ENCODE assay signal across 9 cellular contexts in the genomic region with DNA sequence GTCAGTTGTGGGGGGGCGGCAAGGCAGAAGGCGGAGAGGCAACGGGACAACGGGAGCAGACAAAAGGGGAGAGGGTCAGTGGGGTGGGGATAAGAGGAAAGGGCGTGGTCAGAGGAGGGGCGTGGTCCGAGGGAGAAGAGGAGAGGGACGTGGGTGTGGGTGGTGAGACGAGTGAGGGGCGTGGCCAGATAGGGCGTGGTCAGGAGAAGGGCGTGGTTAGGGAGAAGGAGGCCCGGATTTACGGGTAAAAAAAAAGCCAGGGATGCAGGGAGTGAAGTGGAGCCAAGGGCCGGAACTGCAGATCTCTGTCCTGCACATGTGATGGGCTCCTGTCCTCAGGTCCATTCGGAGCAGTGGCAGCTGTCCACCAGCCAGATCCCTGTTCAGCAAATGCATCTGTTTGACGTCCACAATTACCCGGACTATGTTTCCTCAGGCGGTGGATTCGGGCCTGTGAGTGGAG. TPM values are rescaled to one million over a fixed set of nuclear protein-coding genes. Genes with fewer than 3 reads are reported as not detected.
A peak's percentile ranks its signal among the peaks of the same experiment; 100 is the strongest.
DNase-seq lines count a peak whose midpoint lies in the region; ATAC-seq, FAIRE-seq and TF ChIP-seq lines count a peak whose summit lies in the region.
"Had no signal": no experiment of that assay in that cellular context is flagged by ENCODE, and none has a peak within 500 bp of the region (broad histone marks: within the 10 kb centered on the region; RNA-seq: fewer than 3 reads in every experiment).

No MANE protein-coding gene starts in this region.

- DNase-seq in COLO829 (ENCODE audit: low spot score) (peak; percentile 95), HT1080 (ENCODE audit: low read depth) (peak; percentile 72), kidney (peak; percentile 83), NCI-H1694 treated with DMSO at 0.1 percent for 48 hours (lab: John Stamatoyannopoulos, UW) (no peak), GM19239 (ENCODE audit: insufficient read length, low spot score) (no peak)
- DNase-seq: NCI-H1417 treated with DMSO at 0.1 percent for 48 hours had no signal

- no peaks in the 10 kb centered on the region for H3K4me1 ChIP-seq in kidney (ENCODE audit: control insufficient read depth in 1 of 2, insufficient read depth in 1 of 2, low read depth in 1 of 2, low read length in 2 of 2)

- no peak for TF ChIP-seq CTCF in VCaP (conservative IDR thresholded peaks at IDR 0.05)
- TF ChIP-seq CTCF in kidney (IDR thresholded peaks at IDR 0.05; ENCODE audit: borderline replicate concordance, extremely low read depth, insufficient read depth), result no peak

- ATAC-seq in GM21723 (IDR thresholded peaks at IDR 0.05; ENCODE audit: unreplicated experiment) (no peak), HG03571 (IDR thresholded peaks at IDR 0.05; ENCODE audit: unreplicated experiment) (no peak)

- H3K9ac ChIP-seq in kidney (ENCODE audit: low read length in 2 of 2), result no peak overlapping the region

- H3K27ac ChIP-seq in VCaP (peak overlapping the region; percentile 70), kidney (ENCODE audit: low read depth in 2 of 2, low read length in 2 of 2) (no peak overlapping the region)

- no peak overlapping the region for H3K4me3 ChIP-seq in kidney (ENCODE audit: low read length in 2 of 2)

- H3K9me3 ChIP-seq in kidney (ENCODE audit: control insufficient read depth in 1 of 2, low read length in 2 of 2), result no peaks in the 10 kb centered on the region

- H3K36me3 ChIP-seq in kidney (ENCODE audit: control insufficient read depth in 1 of 2, insufficient read depth in 2 of 2, low read length in 2 of 2), result no peaks in the 10 kb centered on the region

- intact Hi-C loops in kidney (cut with DNase I), result no loop called here

- FAIRE-seq in kidney (lab: Jason Lieb, UNC) (no peak), GM19239 (lab: Jason Lieb, UNC) (no peak)

RNA-seq across cellular contexts. Expression of a gene that starts 21.5 kb away (rescaled TPM):
- 0.84 TPM in 1 of 2 replicates, not detected in the other for total RNA-seq in HT1080 (2014; rRNA removed; shearing (Covaris generic))
- polyA plus RNA-seq in HT1080 (2015; cell fraction: cytosol; rRNA removed), result 0.30 TPM in 1 of 2 replicates, not detected in the other
- polyA plus RNA-seq in HT1080 (2015; cell fraction: nucleus; rRNA removed), result 0.33 TPM in 1 of 2 replicates, not detected in the other
- 6.0 TPM for total RNA-seq in kidney
- polyA plus RNA-seq in kidney (ENCODE audit: insufficient read depth, low read depth, low replicate concordance), result 2.6 TPM

RNA-seq across cellular contexts. Expression of a gene that starts 23.0 kb away (rescaled TPM):
- total RNA-seq in HT1080 (2014; rRNA removed; shearing (Covaris generic)), result 9.6 and 11.1 TPM in 2 replicates
- polyA plus RNA-seq in HT1080 (2015; cell fraction: cytosol; rRNA removed), result 3.7 TPM in 2 replicates
- polyA plus RNA-seq in HT1080 (2015; cell fraction: nucleus; rRNA removed), result 29.3 TPM in 2 replicates
- 2.1 TPM for total RNA-seq in kidney
- polyA plus RNA-seq in kidney (ENCODE audit: insufficient read depth, low read depth, low replicate concordance), result 0.60 TPM

RNA-seq across cellular contexts. Expression of a gene that starts 35.4 kb away (rescaled TPM):
- 540 and 551 TPM in 2 replicates for total RNA-seq in HT1080 (2014; rRNA removed; shearing (Covaris generic))
- polyA plus RNA-seq in HT1080 (2015; cell fraction: cytosol; rRNA removed), result 291 and 315 TPM in 2 replicates
- 331 and 369 TPM in 2 replicates for polyA plus RNA-seq in HT1080 (2015; cell fraction: nucleus; rRNA removed)
- total RNA-seq in kidney, result 119 TPM
- polyA plus RNA-seq in kidney (ENCODE audit: insufficient read depth, low read depth, low replicate concordance), result 131 TPM

RNA-seq across cellular contexts. Expression of a gene that starts 46.7 kb away (rescaled TPM):
- 21.2 and 26.0 TPM in 2 replicates for total RNA-seq in HT1080 (2014; rRNA removed; shearing (Covaris generic))
- 33.3 and 42.6 TPM in 2 replicates for polyA plus RNA-seq in HT1080 (2015; cell fraction: cytosol; rRNA removed)
- polyA plus RNA-seq in HT1080 (2015; cell fraction: nucleus; rRNA removed), result 24.6 and 28.6 TPM in 2 replicates
- total RNA-seq in kidney, result 14.4 TPM
- 13.5 TPM for polyA plus RNA-seq in kidney (ENCODE audit: insufficient read depth, low read depth, low replicate concordance)

RNA-seq across cellular contexts. Expression of a gene that starts 46.8 kb away (rescaled TPM):
- 55.9 and 62.7 TPM in 2 replicates for total RNA-seq in HT1080 (2014; rRNA removed; shearing (Covaris generic))
- polyA plus RNA-seq in HT1080 (2015; cell fraction: cytosol; rRNA removed), result 35.0 and 43.5 TPM in 2 replicates
- 79.6 and 90.7 TPM in 2 replicates for polyA plus RNA-seq in HT1080 (2015; cell fraction: nucleus; rRNA removed)
- 84.9 TPM for total RNA-seq in kidney
- 64.5 TPM for polyA plus RNA-seq in kidney (ENCODE audit: insufficient read depth, low read depth, low replicate concordance)

Comparison
In these comparisons a context has a peak if more than half of its experiments do, and no peak if none do; other contexts are left out.
1. DNase-seq: peak in COLO829 (single experiment), HT1080 (single experiment) and kidney (single experiment); none in NCI-H1694 treated with DMSO at 0.1 percent for 48 hours (single experiment) and GM19239 (single experiment).